ENCODE assay signal across 8 cellular contexts in the genomic region with DNA sequence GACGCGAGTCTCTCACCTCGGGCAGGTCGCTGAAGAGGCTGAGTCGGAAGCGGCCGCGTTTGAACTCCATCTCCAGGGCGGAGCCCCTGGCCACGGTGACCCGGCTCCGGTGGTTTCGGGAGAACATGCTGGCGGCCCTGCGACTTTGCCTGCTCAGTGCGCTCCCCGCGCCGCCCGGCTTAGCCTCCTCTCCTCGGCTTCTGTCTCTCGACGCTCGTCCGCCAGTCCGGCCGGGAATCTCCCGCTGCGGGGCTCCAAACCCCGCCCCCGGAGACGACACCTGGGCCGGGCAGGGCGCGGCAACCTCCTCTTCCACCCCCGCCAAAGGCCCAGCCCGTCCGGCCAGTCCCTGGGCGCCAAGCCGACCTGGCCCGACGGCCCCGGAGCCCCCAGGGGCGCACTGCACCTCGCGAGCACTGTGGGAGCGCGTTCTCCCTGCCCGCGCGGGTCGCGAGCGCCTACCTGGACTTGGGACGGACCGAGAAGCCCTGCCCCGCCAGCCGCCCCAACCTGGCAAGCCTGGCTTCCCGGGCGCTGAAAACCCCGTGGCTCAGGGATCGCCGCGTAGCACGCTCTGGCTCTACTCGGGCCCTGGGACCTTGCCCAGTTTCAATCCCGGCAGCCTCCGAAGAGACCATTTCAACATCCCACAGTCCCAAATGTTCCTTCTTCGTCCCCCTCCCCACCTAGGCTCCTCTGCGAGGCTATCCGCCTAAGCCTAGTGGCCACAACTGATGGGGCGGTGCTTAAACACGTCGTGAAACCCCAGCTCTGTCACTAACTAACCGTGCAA. TPM values are rescaled to one million over a fixed set of nuclear protein-coding genes. Genes with fewer than 3 reads are reported as not detected.
DNase-seq lines count a peak whose midpoint lies in the region; ATAC-seq and TF ChIP-seq lines count a peak whose summit lies in the region.

A gene with protein sequence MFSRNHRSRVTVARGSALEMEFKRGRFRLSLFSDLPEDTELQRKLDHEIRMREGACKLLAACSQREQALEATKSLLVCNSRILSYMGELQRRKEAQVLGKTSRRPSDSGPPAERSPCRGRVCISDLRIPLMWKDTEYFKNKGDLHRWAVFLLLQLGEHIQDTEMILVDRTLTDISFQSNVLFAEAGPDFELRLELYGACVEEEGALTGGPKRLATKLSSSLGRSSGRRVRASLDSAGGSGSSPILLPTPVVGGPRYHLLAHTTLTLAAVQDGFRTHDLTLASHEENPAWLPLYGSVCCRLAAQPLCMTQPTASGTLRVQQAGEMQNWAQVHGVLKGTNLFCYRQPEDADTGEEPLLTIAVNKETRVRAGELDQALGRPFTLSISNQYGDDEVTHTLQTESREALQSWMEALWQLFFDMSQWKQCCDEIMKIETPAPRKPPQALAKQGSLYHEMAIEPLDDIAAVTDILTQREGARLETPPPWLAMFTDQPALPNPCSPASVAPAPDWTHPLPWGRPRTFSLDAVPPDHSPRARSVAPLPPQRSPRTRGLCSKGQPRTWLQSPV (minus strand): TSS at position 248 of the 793 bp plus-strand sequence. CDS start 121 bp downstream, at position 127.

- H3K4me3 ChIP-seq in right cardiac atrium (ENCODE audit: low read length) (peak within 1 kb of the TSS; percentile 16), retinal pigment epithelial cell (ENCODE audit: low read length) (peak within 1 kb of the TSS; percentile 65)

- CTCF ChIA-PET in activated CD4-positive, alpha-beta T cell treated with anti-CD3 and anti-CD28 coated beads for 36 hours (lab: Charles Lee) = interaction anchor here (0.6 to 2.5 kb wide), 4 partner anchors 13 to 257 kb away, joined by 3 to 12 read pairs (median 5); a partner anchor contains a TSS

- H3K27ac Mint-ChIP-seq in activated CD4-positive, alpha-beta T cell treated with anti-CD3 and anti-CD28 coated beads for 36 hours = peak within 1 kb of the TSS; percentile 37
- H3K27ac Mint-ChIP-seq in activated naive CD8-positive, alpha-beta T cell treated with anti-CD3 and anti-CD28 coated beads, Interleukin-2, amount 50 U/mL, for 24 hours = no peak within 1 kb of the TSS

- intact Hi-C loops in activated CD4-positive, alpha-beta T cell treated with anti-CD3 and anti-CD28 coated beads for 36 hours (cut with DNase I, micrococcal nuclease) = loop anchor here in 1 of 2 experiments (1.0 kb wide), 1 partner anchor 12 kb away; no protein-coding TSS in a partner anchor
- intact Hi-C loops in right cardiac atrium (cut with DNase I) = no loop called here

- ATAC-seq in activated CD4-positive, alpha-beta T cell treated with anti-CD3 and anti-CD28 coated beads for 36 hours = no peak
- ATAC-seq in activated naive CD8-positive, alpha-beta T cell treated with anti-CD3 and anti-CD28 coated beads, Interleukin-2, amount 50 U/mL, for 24 hours = peak; percentile 40
- ATAC-seq in right cardiac atrium = peak; percentile 3 to 4
- ATAC-seq in GM19455 (IDR thresholded peaks at IDR 0.05; ENCODE audit: unreplicated experiment) = no peak

- H3K9me3 Mint-ChIP-seq in activated CD4-positive, alpha-beta T cell treated with anti-CD3 and anti-CD28 coated beads for 36 hours (ENCODE audit: low read depth) = no peaks in the 10 kb centered on the region
- no peaks in the 10 kb centered on the region for H3K9me3 Mint-ChIP-seq in activated naive CD8-positive, alpha-beta T cell treated with anti-CD3 and anti-CD28 coated beads, Interleukin-2, amount 50 U/mL, for 24 hours

- H3K4me1 Mint-ChIP-seq in activated CD4-positive, alpha-beta T cell treated with anti-CD3 and anti-CD28 coated beads for 36 hours = peaks cover 10% of the 10 kb centered on the region
- peaks cover 22% of the 10 kb centered on the region for H3K4me1 Mint-ChIP-seq in activated naive CD8-positive, alpha-beta T cell treated with anti-CD3 and anti-CD28 coated beads, Interleukin-2, amount 50 U/mL, for 24 hours

- peaks cover 31% of the 10 kb centered on the region for H3K27me3 Mint-ChIP-seq in activated CD4-positive, alpha-beta T cell treated with anti-CD3 and anti-CD28 coated beads for 36 hours
- peaks cover 43% of the 10 kb centered on the region for H3K27me3 Mint-ChIP-seq in activated naive CD8-positive, alpha-beta T cell treated with anti-CD3 and anti-CD28 coated beads, Interleukin-2, amount 50 U/mL, for 24 hours

- no peaks in the 10 kb centered on the region for H3K9me3 ChIP-seq in right cardiac atrium (ENCODE audit: control insufficient read depth, low read length)

- H3K27me3 ChIP-seq in right cardiac atrium (ENCODE audit: control insufficient read depth, insufficient read depth) = no peaks in the 10 kb centered on the region

- peak within 1 kb of the TSS; percentile 44 for H3K4me3 Mint-ChIP-seq in activated CD4-positive, alpha-beta T cell treated with anti-CD3 and anti-CD28 coated beads for 36 hours
- peak within 1 kb of the TSS; percentile 67 for H3K4me3 Mint-ChIP-seq in activated naive CD8-positive, alpha-beta T cell treated with anti-CD3 and anti-CD28 coated beads, Interleukin-2, amount 50 U/mL, for 24 hours

- POLR2A ChIA-PET in activated CD4-positive, alpha-beta T cell treated with anti-CD3 and anti-CD28 coated beads for 36 hours (lab: Charles Lee) = no interaction called here

- H3K27ac ChIP-seq in right cardiac atrium (ENCODE audit: low read length) = peak within 1 kb of the TSS; percentile 89

- peak; percentile 63 for DNase-seq in activated CD4-positive, alpha-beta T cell treated with anti-CD3 and anti-CD28 coated beads for 36 hours
- no peak for DNase-seq in activated CD4-positive, alpha-beta T cell treated with anti-CD3 and anti-CD28 coated beads, Interleukin-2, amount 50 U/mL, for 4 hours
- DNase-seq in NCI-H128 (lab: John Stamatoyannopoulos, UW; ENCODE audit: unreplicated experiment) (peak; percentile 16), right cardiac atrium (peak; percentile 60 to 82 (median 82)), retinal pigment epithelial cell (ENCODE audit: low read depth) (no peak), NCI-H2227 treated with DMSO at 0.1 percent for 48 hours (lab: John Stamatoyannopoulos, UW) (no peak)
- DNase-seq in activated naive CD8-positive, alpha-beta T cell treated with anti-CD3 and anti-CD28 coated beads, Interleukin-2, amount 50 U/mL, for 24 hours = no peak

- no peaks in the 10 kb centered on the region for H3K36me3 Mint-ChIP-seq in activated CD4-positive, alpha-beta T cell treated with anti-CD3 and anti-CD28 coated beads for 36 hours (ENCODE audit: low read depth)
- H3K36me3 Mint-ChIP-seq in activated naive CD8-positive, alpha-beta T cell treated with anti-CD3 and anti-CD28 coated beads, Interleukin-2, amount 50 U/mL, for 24 hours (ENCODE audit: low read depth) = no peaks in the 10 kb centered on the region

- no peak for TF ChIP-seq CTCF in retinal pigment epithelial cell (conservative IDR thresholded peaks at IDR 0.05; ENCODE audit: low read depth, low read length)

- peaks cover 2% of the 10 kb centered on the region for H3K4me1 ChIP-seq in right cardiac atrium (ENCODE audit: control insufficient read depth, insufficient read depth, low read length)

- 10% methylated on average over 75 of the region's 75 CpGs for WGBS in right cardiac atrium

RNA-seq across cellular contexts. Expression of the gene that starts here (rescaled TPM):
- 1 to 10 TPM; 1.8 to 2.5 TPM for total RNA-seq in activated CD4-positive, alpha-beta T cell treated with anti-CD3 and anti-CD28 coated beads for 36 hours
- total RNA-seq in right cardiac atrium = 10 to 100 TPM; 21.5 to 27.9 (median 25.9) TPM
- 16.2 TPM for polyA plus RNA-seq in right cardiac atrium

Comparison
In these comparisons a context has a peak if more than half of its experiments do, and no peak if none do; other contexts are left out.
1. RNA of the gene that starts here (total RNA-seq): 21.5 to 27.9 TPM in right cardiac atrium; 1.8 to 2.5 TPM in activated CD4-positive, alpha-beta T cell treated with anti-CD3 and anti-CD28 coated beads for 36 hours; every median in the first group is over 4 times any median in the second.
2. DNase-seq: peak in activated CD4-positive, alpha-beta T cell treated with anti-CD3 and anti-CD28 coated beads for 36 hours (single experiment), NCI-H128 (single experiment) and right cardiac atrium (3 of 3); none in activated CD4-positive, alpha-beta T cell treated with anti-CD3 and anti-CD28 coated beads, Interleukin-2, amount 50 U/mL, for 4 hours (0 of 2), activated naive CD8-positive, alpha-beta T cell treated with anti-CD3 and anti-CD28 coated beads, Interleukin-2, amount 50 U/mL, for 24 hours (single experiment), retinal pigment epithelial cell (single experiment) and NCI-H2227 treated with DMSO at 0.1 percent for 48 hours (single experiment).
3. ATAC-seq: peak in activated naive CD8-positive, alpha-beta T cell treated with anti-CD3 and anti-CD28 coated beads, Interleukin-2, amount 50 U/mL, for 24 hours (single experiment) and right cardiac atrium (2 of 2); none in activated CD4-positive, alpha-beta T cell treated with anti-CD3 and anti-CD28 coated beads for 36 hours (single experiment) and GM19455 (single experiment).